8 cellular contexts compared by ENCODE assay signal in the genomic region with DNA sequence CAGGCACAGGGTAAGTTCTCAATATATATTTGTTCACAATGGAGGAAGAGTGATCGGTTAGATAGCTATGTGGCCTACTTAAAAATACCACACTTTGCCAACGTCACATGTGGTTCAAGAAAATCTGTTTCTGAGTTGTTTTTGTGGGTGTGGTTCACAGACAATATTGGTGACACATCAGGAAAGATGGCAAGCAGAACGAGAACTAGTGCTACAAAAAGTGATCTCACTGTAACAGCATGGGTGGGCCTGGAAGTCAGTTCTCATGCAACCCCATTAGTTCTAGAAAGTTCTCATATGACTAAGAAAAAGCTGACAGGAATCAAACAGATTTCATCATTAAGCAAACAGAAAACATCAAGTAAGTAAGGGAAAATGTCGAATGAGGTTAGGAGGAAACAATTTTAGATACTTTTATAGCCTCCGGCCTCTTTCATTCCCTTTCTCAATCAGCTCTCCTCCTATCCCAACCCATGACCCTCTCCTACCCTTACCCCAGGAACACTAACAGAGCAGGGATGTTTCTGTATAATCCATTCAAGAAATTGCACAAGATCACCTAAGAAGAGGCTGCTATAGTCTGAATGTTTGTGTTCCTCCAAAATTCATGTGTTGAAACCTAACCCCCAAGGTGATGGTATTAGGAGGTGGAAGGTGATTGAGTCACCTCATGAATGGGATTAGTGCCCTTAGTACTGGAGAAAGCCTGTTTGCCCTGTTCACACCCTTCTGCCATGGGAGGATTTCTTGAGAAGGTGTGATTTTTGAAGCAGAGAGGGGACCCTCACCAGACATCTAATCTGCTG. TPM values are rescaled to one million over a fixed set of nuclear protein-coding genes. Genes with fewer than 3 reads are reported as not detected.
DNase-seq lines count a peak whose midpoint lies in the region; ATAC-seq lines count a peak whose summit lies in the region.

No MANE protein-coding gene starts in this region.

- WGBS in mesenchymal stem cell: 4% methylated on average over 3 of the region's 5 CpGs

- no peak overlapping the region for H3K23ac ChIP-seq in mesenchymal stem cell (ENCODE audit: low read length in 2 of 2)

- H3K4me2 ChIP-seq in mesenchymal stem cell (ENCODE audit: low read length, poor library complexity, severe bottlenecking): no peak overlapping the region

- no peaks in the 10 kb centered on the region for H3K9me3 ChIP-seq in mesenchymal stem cell (ENCODE audit: control insufficient read depth, low read length)

- peak; percentile 89 for DNase-seq in AG20443 (ENCODE audit: low spot score)
- DNase-seq in M059J (ENCODE audit: low read depth): peak; percentile 95
- DNase-seq in dermis blood vessel endothelial cell: peak; percentile 77
- DNase-seq in mesenchymal stem cell: peak; percentile 95
- DNase-seq in occipital lobe (lab: John Stamatoyannopoulos, UW): no peak

- H3K4ac ChIP-seq in mesenchymal stem cell (ENCODE audit: low read depth in 1 of 2, low read length in 2 of 2): no peak overlapping the region

- H2BK12ac ChIP-seq in mesenchymal stem cell (ENCODE audit: low read length in 2 of 2): no peak overlapping the region

- peak overlapping the region; percentile 44 for H2BK5ac ChIP-seq in mesenchymal stem cell (ENCODE audit: low read depth, low read length, poor library complexity, severe bottlenecking)

- H3K36me3 ChIP-seq in mesenchymal stem cell (ENCODE audit: control insufficient read depth in 1 of 2, insufficient read depth in 2 of 2, low read depth in 1 of 2, low read length in 2 of 2): no peaks in the 10 kb centered on the region

- peak overlapping the region; percentile 79 for H2AK5ac ChIP-seq in mesenchymal stem cell (ENCODE audit: low read length, severe bottlenecking)

- no peak overlapping the region for H2BK120ac ChIP-seq in mesenchymal stem cell (ENCODE audit: low read depth, low read length)

- ATAC-seq in GM21529 (IDR thresholded peaks at IDR 0.05; ENCODE audit: unreplicated experiment) (no peak), HG03520 (IDR thresholded peaks at IDR 0.05; ENCODE audit: unreplicated experiment) (no peak), HG03571 (IDR thresholded peaks at IDR 0.05; ENCODE audit: unreplicated experiment) (no peak)

- H4K8ac ChIP-seq in mesenchymal stem cell (ENCODE audit: low read length): no peak overlapping the region

- H3K27ac ChIP-seq in mesenchymal stem cell (ENCODE audit: low read length, poor library complexity, severe bottlenecking): peak overlapping the region; percentile 80

- H2AFZ ChIP-seq in mesenchymal stem cell (ENCODE audit: low read depth, low read length): no peak overlapping the region

- peak overlapping the region in 1 of 2 experiments; percentile 32 for H3K4me3 ChIP-seq in mesenchymal stem cell (ENCODE audit: insufficient read depth in 1 of 2, low read depth in 1 of 2, low read length in 2 of 2)

- H3K27me3 ChIP-seq in mesenchymal stem cell (ENCODE audit: control insufficient read depth in 1 of 2, insufficient read depth in 1 of 2, low read length in 2 of 2): no peaks in the 10 kb centered on the region

- H4K91ac ChIP-seq in mesenchymal stem cell (ENCODE audit: low read length): peak overlapping the region; percentile 27

- no peak overlapping the region for H2BK15ac ChIP-seq in mesenchymal stem cell (ENCODE audit: low read depth, poor library complexity, severe bottlenecking)

- no peaks in the 10 kb centered on the region for H3K79me1 ChIP-seq in mesenchymal stem cell (replicated peaks; ENCODE audit: low read length, poor library complexity, severe bottlenecking)

- peaks cover 2% of the 10 kb centered on the region for H3K4me1 ChIP-seq in mesenchymal stem cell (ENCODE audit: control insufficient read depth, insufficient read depth, low read depth, low read length)

- peak overlapping the region; percentile 81 for H3K9ac ChIP-seq in mesenchymal stem cell (ENCODE audit: low read length)

- H3K14ac ChIP-seq in mesenchymal stem cell (ENCODE audit: low read length in 2 of 2): no peak overlapping the region

- peak overlapping the region in 1 of 2 experiments; percentile 62 for H3K18ac ChIP-seq in mesenchymal stem cell (ENCODE audit: low read depth in 1 of 2, low read length in 2 of 2)

RNA-seq across cellular contexts. Expression of gene NTN4, which starts 15.5 kb away (rescaled TPM):
- 16.5 and 21.5 TPM in 2 replicates for total RNA-seq in M059J (2014; rRNA removed; shearing (Covaris generic))
- total RNA-seq in dermis blood vessel endothelial cell (469 and 711 TPM in 2 replicates), occipital lobe (44.3 TPM)
- polyA plus RNA-seq in mesenchymal stem cell (2013, experiment 1 of 2): 4.6 TPM
- polyA plus RNA-seq in mesenchymal stem cell (2013, experiment 2 of 2): 4.7 TPM

RNA-seq across cellular contexts. Expression of gene SNRPF, which starts 52.7 kb away (rescaled TPM):
- 20.6 and 33.8 TPM in 2 replicates for total RNA-seq in M059J (2014; rRNA removed; shearing (Covaris generic))
- total RNA-seq in dermis blood vessel endothelial cell: 14.5 and 15.4 TPM in 2 replicates
- 34.9 TPM for polyA plus RNA-seq in mesenchymal stem cell (2013, experiment 1 of 2)
- polyA plus RNA-seq in mesenchymal stem cell (2013, experiment 2 of 2): 36.0 TPM
- total RNA-seq in occipital lobe: 27.5 TPM

Comparison
In these comparisons a context has a peak if more than half of its experiments do, and no peak if none do; other contexts are left out.
1. RNA of gene NTN4, which starts 15.5 kb away (total RNA-seq): 469 to 711 TPM in dermis blood vessel endothelial cell; 44.3 TPM in occipital lobe (single experiment) and 16.5 to 21.5 TPM in M059J; every median in the first group is over 10 times any median in the second.